20 cellular contexts compared by ENCODE assay signal in genomic region chr2:161131074-161131680, GRCh38.
"Had no signal": no experiment of that assay in that cellular context is flagged by ENCODE, and none has a peak within 500 bp of the region (broad histone marks: within the 10 kb centered on the region; RNA-seq: fewer than 3 reads in every experiment).

No MANE protein-coding gene starts in this region.

- DNase-seq: activated CD4-positive, alpha-beta memory T cell treated with anti-CD3 and anti-CD28 coated beads, Interleukin-2, amount 10 ng/mL, durations not matched to agents 7 days and 5 days; activated CD4-positive, alpha-beta T cell treated with anti-CD3 and anti-CD28 coated beads for 4 hours; activated naive CD4-positive, alpha-beta T cell treated with Interleukin-2 at 50 U/mL for 16 hours; activated T-cell treated with anti-CD3 and anti-CD28 coated beads, Interleukin-2, amount 50 U/mL, for 1 hour; body of pancreas; endodermal cell; erythroblast; gastrocnemius medialis; head of caudate nucleus; left ventricle myocardium superior; naive B cell; ovary; psoas muscle; right cardiac atrium; stimulated activated CD4-positive, alpha-beta T cell treated with anti-CD3 and anti-CD28 coated beads, Interleukin-2, amount 100 ng/mL, for 24 hours; stimulated activated naive CD4-positive, alpha-beta T cell treated with Interleukin-2 at 50 U/mL for 16 hours; T-helper 17 cell; thyroid gland had no signal

- H3K4me3 ChIP-seq: body of pancreas, gastrocnemius medialis, ovary, psoas muscle, thyroid gland had no signal

- H3K36me3 ChIP-seq: gastrocnemius medialis, ovary, thyroid gland had no signal

- H3K27me3 ChIP-seq: body of pancreas, gastrocnemius medialis, ovary, thyroid gland had no signal

- H3K27ac ChIP-seq: body of pancreas, gastrocnemius medialis, ovary, psoas muscle, thyroid gland had no signal

- ATAC-seq: activated T-helper 17 cell treated with anti-CD3 and anti-CD28 coated beads, Interleukin-2, amount 50 U/mL, for 72 hours; body of pancreas; gastrocnemius medialis; left ventricle myocardium superior; psoas muscle; right cardiac atrium; T-helper 17 cell; WTC11 had no signal

- H3K9me3 ChIP-seq: body of pancreas, gastrocnemius medialis, ovary, psoas muscle, thyroid gland had no signal
